Comparison of ENCODE assay signal across 1 cellular context in the genomic region with DNA sequence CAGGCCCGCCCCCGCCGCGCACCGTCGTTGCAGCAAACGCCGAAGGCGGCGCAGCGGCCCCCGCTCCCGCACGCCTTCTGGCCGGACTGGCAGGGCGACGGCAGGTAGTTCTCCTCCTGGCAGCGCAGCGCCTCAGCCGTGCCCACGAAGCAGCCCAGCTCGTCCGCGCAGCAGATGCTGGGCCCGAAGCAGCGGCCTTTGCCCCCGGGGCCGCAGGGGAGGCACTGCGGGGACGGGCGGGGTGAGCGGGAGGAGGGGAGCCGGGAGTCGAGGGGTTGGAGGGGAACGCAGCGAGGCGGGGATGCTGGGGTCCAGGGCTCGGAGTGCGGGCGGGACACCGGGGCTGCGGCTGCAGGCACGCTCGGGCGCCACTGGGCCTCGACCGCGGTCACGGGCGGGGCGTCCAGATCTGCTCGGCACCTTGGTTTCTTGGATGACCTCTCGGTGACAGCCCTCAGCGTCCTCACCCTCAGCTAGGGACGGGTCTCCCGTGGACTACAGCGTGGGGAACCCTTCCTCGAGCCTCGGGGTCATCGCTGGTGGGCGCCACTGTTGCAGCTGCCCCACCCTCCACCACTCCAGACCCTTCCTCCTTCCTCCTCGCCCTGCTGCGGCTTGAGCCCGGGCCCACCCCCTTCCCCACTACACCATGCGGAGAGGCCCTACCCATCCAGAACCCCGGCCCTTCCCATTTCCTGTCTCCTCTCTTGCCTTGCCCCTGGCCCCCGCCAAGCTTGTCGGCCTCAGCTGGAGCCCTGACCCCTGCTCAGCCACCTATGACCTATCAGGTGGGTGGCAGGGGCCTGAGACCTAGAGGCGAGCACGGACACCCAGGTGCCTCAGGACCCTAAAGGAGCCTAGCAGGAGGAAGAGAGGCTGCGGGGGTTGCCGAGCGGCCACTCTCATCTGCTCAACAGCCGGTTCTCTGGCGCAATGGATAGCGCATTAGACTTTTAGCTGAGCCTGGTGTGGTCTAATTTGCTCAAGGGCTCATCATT.
A peak's percentile ranks its signal among the peaks of the same experiment; 100 is the strongest.
TF ChIP-seq lines count a peak whose summit lies in the region.

No MANE protein-coding gene starts in this region.

TF ChIP-seq in HepG2, 621 proteins besides CTCF, POLR2A, EP300 and RAD21 (continued from another document and continues in another):
- TF ChIP-seq, protein P1, sequence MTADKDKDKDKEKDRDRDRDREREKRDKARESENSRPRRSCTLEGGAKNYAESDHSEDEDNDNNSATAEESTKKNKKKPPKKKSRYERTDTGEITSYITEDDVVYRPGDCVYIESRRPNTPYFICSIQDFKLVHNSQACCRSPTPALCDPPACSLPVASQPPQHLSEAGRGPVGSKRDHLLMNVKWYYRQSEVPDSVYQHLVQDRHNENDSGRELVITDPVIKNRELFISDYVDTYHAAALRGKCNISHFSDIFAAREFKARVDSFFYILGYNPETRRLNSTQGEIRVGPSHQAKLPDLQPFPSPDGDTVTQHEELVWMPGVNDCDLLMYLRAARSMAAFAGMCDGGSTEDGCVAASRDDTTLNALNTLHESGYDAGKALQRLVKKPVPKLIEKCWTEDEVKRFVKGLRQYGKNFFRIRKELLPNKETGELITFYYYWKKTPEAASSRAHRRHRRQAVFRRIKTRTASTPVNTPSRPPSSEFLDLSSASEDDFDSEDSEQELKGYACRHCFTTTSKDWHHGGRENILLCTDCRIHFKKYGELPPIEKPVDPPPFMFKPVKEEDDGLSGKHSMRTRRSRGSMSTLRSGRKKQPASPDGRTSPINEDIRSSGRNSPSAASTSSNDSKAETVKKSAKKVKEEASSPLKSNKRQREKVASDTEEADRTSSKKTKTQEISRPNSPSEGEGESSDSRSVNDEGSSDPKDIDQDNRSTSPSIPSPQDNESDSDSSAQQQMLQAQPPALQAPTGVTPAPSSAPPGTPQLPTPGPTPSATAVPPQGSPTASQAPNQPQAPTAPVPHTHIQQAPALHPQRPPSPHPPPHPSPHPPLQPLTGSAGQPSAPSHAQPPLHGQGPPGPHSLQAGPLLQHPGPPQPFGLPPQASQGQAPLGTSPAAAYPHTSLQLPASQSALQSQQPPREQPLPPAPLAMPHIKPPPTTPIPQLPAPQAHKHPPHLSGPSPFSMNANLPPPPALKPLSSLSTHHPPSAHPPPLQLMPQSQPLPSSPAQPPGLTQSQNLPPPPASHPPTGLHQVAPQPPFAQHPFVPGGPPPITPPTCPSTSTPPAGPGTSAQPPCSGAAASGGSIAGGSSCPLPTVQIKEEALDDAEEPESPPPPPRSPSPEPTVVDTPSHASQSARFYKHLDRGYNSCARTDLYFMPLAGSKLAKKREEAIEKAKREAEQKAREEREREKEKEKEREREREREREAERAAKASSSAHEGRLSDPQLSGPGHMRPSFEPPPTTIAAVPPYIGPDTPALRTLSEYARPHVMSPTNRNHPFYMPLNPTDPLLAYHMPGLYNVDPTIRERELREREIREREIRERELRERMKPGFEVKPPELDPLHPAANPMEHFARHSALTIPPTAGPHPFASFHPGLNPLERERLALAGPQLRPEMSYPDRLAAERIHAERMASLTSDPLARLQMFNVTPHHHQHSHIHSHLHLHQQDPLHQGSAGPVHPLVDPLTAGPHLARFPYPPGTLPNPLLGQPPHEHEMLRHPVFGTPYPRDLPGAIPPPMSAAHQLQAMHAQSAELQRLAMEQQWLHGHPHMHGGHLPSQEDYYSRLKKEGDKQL (CRISPR knock-in tag; IDR thresholded peaks at IDR 0.05; ENCODE audit: low read depth) = no peak
- TF ChIP-seq TRIM24 (CRISPR knock-in tag; IDR thresholded peaks at IDR 0.05) = no peak; the same call in 1 of the 2 replicates
- TF ChIP-seq ZNF547 (CRISPR knock-in tag; IDR thresholded peaks at IDR 0.05) = no peak
- TF ChIP-seq, protein P2, sequence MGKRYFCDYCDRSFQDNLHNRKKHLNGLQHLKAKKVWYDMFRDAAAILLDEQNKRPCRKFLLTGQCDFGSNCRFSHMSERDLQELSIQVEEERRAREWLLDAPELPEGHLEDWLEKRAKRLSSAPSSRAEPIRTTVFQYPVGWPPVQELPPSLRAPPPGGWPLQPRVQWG (CRISPR knock-in tag; IDR thresholded peaks at IDR 0.05; ENCODE audit: borderline replicate concordance, low read depth) = no peak
- TF ChIP-seq, protein P3, sequence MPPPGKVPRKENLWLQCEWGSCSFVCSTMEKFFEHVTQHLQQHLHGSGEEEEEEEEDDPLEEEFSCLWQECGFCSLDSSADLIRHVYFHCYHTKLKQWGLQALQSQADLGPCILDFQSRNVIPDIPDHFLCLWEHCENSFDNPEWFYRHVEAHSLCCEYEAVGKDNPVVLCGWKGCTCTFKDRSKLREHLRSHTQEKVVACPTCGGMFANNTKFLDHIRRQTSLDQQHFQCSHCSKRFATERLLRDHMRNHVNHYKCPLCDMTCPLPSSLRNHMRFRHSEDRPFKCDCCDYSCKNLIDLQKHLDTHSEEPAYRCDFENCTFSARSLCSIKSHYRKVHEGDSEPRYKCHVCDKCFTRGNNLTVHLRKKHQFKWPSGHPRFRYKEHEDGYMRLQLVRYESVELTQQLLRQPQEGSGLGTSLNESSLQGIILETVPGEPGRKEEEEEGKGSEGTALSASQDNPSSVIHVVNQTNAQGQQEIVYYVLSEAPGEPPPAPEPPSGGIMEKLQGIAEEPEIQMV (CRISPR knock-in tag; IDR thresholded peaks at IDR 0.05; ENCODE audit: low read depth) = no peak
- TF ChIP-seq MYNN (CRISPR knock-in tag; IDR thresholded peaks at IDR 0.05; ENCODE audit: low read depth) = no peak
- TF ChIP-seq, protein P4, sequence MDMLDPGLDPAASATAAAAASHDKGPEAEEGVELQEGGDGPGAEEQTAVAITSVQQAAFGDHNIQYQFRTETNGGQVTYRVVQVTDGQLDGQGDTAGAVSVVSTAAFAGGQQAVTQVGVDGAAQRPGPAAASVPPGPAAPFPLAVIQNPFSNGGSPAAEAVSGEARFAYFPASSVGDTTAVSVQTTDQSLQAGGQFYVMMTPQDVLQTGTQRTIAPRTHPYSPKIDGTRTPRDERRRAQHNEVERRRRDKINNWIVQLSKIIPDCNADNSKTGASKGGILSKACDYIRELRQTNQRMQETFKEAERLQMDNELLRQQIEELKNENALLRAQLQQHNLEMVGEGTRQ (IDR thresholded peaks at IDR 0.05; ENCODE audit: low read depth, low read length) = no peak
- TF ChIP-seq, protein P4 (CRISPR knock-in tag; IDR thresholded peaks at IDR 0.05; ENCODE audit: borderline replicate concordance) = no peak
- TF ChIP-seq ZNF619 (CRISPR knock-in tag; IDR thresholded peaks at IDR 0.05) = no peak
- TF ChIP-seq, protein P5, sequence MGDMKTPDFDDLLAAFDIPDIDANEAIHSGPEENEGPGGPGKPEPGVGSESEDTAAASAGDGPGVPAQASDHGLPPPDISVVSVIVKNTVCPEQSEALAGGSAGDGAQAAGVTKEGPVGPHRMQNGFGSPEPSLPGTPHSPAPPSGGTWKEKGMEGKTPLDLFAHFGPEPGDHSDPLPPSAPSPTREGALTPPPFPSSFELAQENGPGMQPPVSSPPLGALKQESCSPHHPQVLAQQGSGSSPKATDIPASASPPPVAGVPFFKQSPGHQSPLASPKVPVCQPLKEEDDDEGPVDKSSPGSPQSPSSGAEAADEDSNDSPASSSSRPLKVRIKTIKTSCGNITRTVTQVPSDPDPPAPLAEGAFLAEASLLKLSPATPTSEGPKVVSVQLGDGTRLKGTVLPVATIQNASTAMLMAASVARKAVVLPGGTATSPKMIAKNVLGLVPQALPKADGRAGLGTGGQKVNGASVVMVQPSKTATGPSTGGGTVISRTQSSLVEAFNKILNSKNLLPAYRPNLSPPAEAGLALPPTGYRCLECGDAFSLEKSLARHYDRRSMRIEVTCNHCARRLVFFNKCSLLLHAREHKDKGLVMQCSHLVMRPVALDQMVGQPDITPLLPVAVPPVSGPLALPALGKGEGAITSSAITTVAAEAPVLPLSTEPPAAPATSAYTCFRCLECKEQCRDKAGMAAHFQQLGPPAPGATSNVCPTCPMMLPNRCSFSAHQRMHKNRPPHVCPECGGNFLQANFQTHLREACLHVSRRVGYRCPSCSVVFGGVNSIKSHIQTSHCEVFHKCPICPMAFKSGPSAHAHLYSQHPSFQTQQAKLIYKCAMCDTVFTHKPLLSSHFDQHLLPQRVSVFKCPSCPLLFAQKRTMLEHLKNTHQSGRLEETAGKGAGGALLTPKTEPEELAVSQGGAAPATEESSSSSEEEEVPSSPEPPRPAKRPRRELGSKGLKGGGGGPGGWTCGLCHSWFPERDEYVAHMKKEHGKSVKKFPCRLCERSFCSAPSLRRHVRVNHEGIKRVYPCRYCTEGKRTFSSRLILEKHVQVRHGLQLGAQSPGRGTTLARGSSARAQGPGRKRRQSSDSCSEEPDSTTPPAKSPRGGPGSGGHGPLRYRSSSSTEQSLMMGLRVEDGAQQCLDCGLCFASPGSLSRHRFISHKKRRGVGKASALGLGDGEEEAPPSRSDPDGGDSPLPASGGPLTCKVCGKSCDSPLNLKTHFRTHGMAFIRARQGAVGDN (CRISPR knock-in tag; IDR thresholded peaks at IDR 0.05) = peak; percentile 72
- TF ChIP-seq, protein P6, sequence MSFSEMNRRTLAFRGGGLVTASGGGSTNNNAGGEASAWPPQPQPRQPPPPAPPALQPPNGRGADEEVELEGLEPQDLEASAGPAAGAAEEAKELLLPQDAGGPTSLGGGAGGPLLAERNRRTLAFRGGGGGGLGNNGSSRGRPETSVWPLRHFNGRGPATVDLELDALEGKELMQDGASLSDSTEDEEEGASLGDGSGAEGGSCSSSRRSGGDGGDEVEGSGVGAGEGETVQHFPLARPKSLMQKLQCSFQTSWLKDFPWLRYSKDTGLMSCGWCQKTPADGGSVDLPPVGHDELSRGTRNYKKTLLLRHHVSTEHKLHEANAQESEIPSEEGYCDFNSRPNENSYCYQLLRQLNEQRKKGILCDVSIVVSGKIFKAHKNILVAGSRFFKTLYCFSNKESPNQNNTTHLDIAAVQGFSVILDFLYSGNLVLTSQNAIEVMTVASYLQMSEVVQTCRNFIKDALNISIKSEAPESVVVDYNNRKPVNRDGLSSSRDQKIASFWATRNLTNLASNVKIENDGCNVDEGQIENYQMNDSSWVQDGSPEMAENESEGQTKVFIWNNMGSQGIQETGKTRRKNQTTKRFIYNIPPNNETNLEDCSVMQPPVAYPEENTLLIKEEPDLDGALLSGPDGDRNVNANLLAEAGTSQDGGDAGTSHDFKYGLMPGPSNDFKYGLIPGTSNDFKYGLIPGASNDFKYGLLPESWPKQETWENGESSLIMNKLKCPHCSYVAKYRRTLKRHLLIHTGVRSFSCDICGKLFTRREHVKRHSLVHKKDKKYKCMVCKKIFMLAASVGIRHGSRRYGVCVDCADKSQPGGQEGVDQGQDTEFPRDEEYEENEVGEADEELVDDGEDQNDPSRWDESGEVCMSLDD (CRISPR knock-in tag; IDR thresholded peaks at IDR 0.05; ENCODE audit: borderline replicate concordance) = no peak
- no peak for TF ChIP-seq TOE1 (CRISPR knock-in tag; IDR thresholded peaks at IDR 0.05)
- peak; percentile 71 for TF ChIP-seq ZNF891 (CRISPR knock-in tag; IDR thresholded peaks at IDR 0.05)
- TF ChIP-seq MTA3 (CRISPR knock-in tag; IDR thresholded peaks at IDR 0.05) = no peak
- no peak for TF ChIP-seq HHEX (CRISPR knock-in tag; IDR thresholded peaks at IDR 0.05)
- peak; percentile 14; the same call in 1 of the 2 replicates for TF ChIP-seq MEIS2 (CRISPR knock-in tag; IDR thresholded peaks at IDR 0.05)
- TF ChIP-seq, protein P7, sequence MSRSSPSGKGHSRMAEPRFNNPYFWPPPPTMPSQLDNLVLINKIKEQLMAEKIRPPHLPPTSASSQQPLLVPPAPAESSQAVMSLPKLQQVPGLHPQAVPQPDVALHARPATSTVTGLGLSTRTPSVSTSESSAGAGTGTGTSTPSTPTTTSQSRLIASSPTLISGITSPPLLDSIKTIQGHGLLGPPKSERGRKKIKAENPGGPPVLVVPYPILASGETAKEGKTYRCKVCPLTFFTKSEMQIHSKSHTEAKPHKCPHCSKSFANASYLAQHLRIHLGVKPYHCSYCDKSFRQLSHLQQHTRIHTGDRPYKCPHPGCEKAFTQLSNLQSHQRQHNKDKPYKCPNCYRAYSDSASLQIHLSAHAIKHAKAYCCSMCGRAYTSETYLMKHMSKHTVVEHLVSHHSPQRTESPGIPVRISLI (CRISPR knock-in tag; IDR thresholded peaks at IDR 0.05; ENCODE audit: borderline replicate concordance) = peak; percentile 24; the same call in 1 of the 2 replicates
- TF ChIP-seq, protein P8, sequence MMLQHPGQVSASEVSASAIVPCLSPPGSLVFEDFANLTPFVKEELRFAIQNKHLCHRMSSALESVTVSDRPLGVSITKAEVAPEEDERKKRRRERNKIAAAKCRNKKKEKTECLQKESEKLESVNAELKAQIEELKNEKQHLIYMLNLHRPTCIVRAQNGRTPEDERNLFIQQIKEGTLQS (CRISPR knock-in tag; IDR thresholded peaks at IDR 0.05) = no peak
- no peak for TF ChIP-seq RCOR2 (CRISPR knock-in tag; IDR thresholded peaks at IDR 0.05)
- TF ChIP-seq ZKSCAN1 (IDR thresholded peaks at IDR 0.05; ENCODE audit: low read length) = no peak
- TF ChIP-seq, protein P9, sequence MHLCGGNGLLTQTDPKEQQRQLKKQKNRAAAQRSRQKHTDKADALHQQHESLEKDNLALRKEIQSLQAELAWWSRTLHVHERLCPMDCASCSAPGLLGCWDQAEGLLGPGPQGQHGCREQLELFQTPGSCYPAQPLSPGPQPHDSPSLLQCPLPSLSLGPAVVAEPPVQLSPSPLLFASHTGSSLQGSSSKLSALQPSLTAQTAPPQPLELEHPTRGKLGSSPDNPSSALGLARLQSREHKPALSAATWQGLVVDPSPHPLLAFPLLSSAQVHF (CRISPR knock-in tag; IDR thresholded peaks at IDR 0.05) = no peak
- no peak for TF ChIP-seq NFE2L1 (CRISPR knock-in tag; IDR thresholded peaks at IDR 0.05; ENCODE audit: borderline replicate concordance)
- TF ChIP-seq ZZZ3 (CRISPR knock-in tag; IDR thresholded peaks at IDR 0.05; ENCODE audit: borderline replicate concordance) = no peak
- no peak for TF ChIP-seq ZNF780A (CRISPR knock-in tag; IDR thresholded peaks at IDR 0.05)
